9 cellular contexts compared by ENCODE assay signal in genomic region chr14:100246809-100247428, GRCh38. TPM values are rescaled to one million over a fixed set of nuclear protein-coding genes. Genes with fewer than 3 reads are reported as not detected.
DNase-seq lines count a peak whose midpoint lies in the region; ATAC-seq, FAIRE-seq and TF ChIP-seq lines count a peak whose summit lies in the region.
"Had no signal": no experiment of that assay in that cellular context is flagged by ENCODE, and none has a peak within 500 bp of the region (broad histone marks: within the 10 kb centered on the region; RNA-seq: fewer than 3 reads in every experiment).

No MANE protein-coding gene starts in this region.

- H3K4me1 ChIP-seq in hepatocyte (ENCODE audit: insufficient read depth), result peaks cover 37% of the 10 kb centered on the region

- peak; percentile 62 for ATAC-seq in activated naive CD8-positive, alpha-beta T cell treated with anti-CD3 and anti-CD28 coated beads, Interleukin-2, amount 50 U/mL, for 24 hours
- ATAC-seq in stimulated activated memory B cell treated with anti-CD40 and anti-IgM and Interleukin-4, amounts not matched to agents 10 μg/mL and 1 μg/mL and 100 μg/mL, for 72 hours, result no peak
- no peak for ATAC-seq in GM18517 (IDR thresholded peaks at IDR 0.05; ENCODE audit: unreplicated experiment)

- DNase-seq in AML-193 (lab: John Stamatoyannopoulos, UW), result peak; percentile 28 to 58
- DNase-seq in GM19239 (ENCODE audit: insufficient read length, low spot score), result no peak
- DNase-seq in NCI-H345 treated with DMSO at 0.1 percent for 48 hours (lab: John Stamatoyannopoulos, UW; ENCODE audit: unreplicated experiment), result peak; percentile 47
- no peak for DNase-seq in activated naive CD8-positive, alpha-beta T cell treated with anti-CD3 and anti-CD28 coated beads, Interleukin-2, amount 50 U/mL, for 24 hours
- peak; percentile 77 for DNase-seq in hepatocyte (ENCODE audit: low spot score)
- DNase-seq in ecto neural progenitor cell (ENCODE audit: low spot score), result no peak

- peak overlapping the region; percentile 15 for H3K27ac Mint-ChIP-seq in activated naive CD8-positive, alpha-beta T cell treated with anti-CD3 and anti-CD28 coated beads, Interleukin-2, amount 50 U/mL, for 24 hours
- peak overlapping the region; percentile 76 for H3K27ac Mint-ChIP-seq in stimulated activated memory B cell treated with anti-CD40 and anti-IgM and Interleukin-4, amounts not matched to agents 10 μg/mL and 1 μg/mL and 100 μg/mL, for 72 hours

- peak overlapping the region; percentile 28 for H3K4me3 Mint-ChIP-seq in activated naive CD8-positive, alpha-beta T cell treated with anti-CD3 and anti-CD28 coated beads, Interleukin-2, amount 50 U/mL, for 24 hours
- no peak overlapping the region for H3K4me3 Mint-ChIP-seq in stimulated activated memory B cell treated with anti-CD40 and anti-IgM and Interleukin-4, amounts not matched to agents 10 μg/mL and 1 μg/mL and 100 μg/mL, for 72 hours

- peak; percentile 78 for FAIRE-seq in GM19239 (lab: Jason Lieb, UNC)
- FAIRE-seq: islet of Langerhans had no signal

- H3K36me3 Mint-ChIP-seq in activated naive CD8-positive, alpha-beta T cell treated with anti-CD3 and anti-CD28 coated beads, Interleukin-2, amount 50 U/mL, for 24 hours (ENCODE audit: low read depth), result peaks cover 31% of the 10 kb centered on the region
- H3K36me3 Mint-ChIP-seq in stimulated activated memory B cell treated with anti-CD40 and anti-IgM and Interleukin-4, amounts not matched to agents 10 μg/mL and 1 μg/mL and 100 μg/mL, for 72 hours, result peaks cover 16% of the 10 kb centered on the region

- no peak overlapping the region for H3K4me3 ChIP-seq in hepatocyte

- WGBS in hepatocyte (ENCODE audit: low lambda C conversion rate, missing lambda C conversion rate), result 39% methylated on average over 3 of the region's 3 CpGs

- H3K4me2 ChIP-seq in hepatocyte, result peak overlapping the region; percentile 44

- no peak overlapping the region for H3K27ac ChIP-seq in hepatocyte

- no peaks in the 10 kb centered on the region for H3K9me2 ChIP-seq in hepatocyte (replicated peaks; ENCODE audit: insufficient read depth)

- no peaks in the 10 kb centered on the region for H3K27me3 ChIP-seq in hepatocyte

- H3K36me3 ChIP-seq in hepatocyte (replicated peaks; ENCODE audit: insufficient read depth, low read depth), result no peaks in the 10 kb centered on the region

- H3K79me2 ChIP-seq in hepatocyte, result peaks cover 100% of the 10 kb centered on the region

- H3K4me1 Mint-ChIP-seq in activated naive CD8-positive, alpha-beta T cell treated with anti-CD3 and anti-CD28 coated beads, Interleukin-2, amount 50 U/mL, for 24 hours, result peaks cover 82% of the 10 kb centered on the region
- peaks cover 75% of the 10 kb centered on the region for H3K4me1 Mint-ChIP-seq in stimulated activated memory B cell treated with anti-CD40 and anti-IgM and Interleukin-4, amounts not matched to agents 10 μg/mL and 1 μg/mL and 100 μg/mL, for 72 hours

- H2AFZ ChIP-seq in hepatocyte, result no peak overlapping the region

- TF ChIP-seq CTCF in hepatocyte (IDR thresholded peaks at IDR 0.05; ENCODE audit: poor library complexity), result peak; percentile 65

- peaks cover 100% of the 10 kb centered on the region for H4K20me1 ChIP-seq in hepatocyte (ENCODE audit: insufficient read depth, poor library complexity, severe bottlenecking)

- no peaks in the 10 kb centered on the region for H3K9me3 Mint-ChIP-seq in activated naive CD8-positive, alpha-beta T cell treated with anti-CD3 and anti-CD28 coated beads, Interleukin-2, amount 50 U/mL, for 24 hours
- no peaks in the 10 kb centered on the region for H3K9me3 Mint-ChIP-seq in stimulated activated memory B cell treated with anti-CD40 and anti-IgM and Interleukin-4, amounts not matched to agents 10 μg/mL and 1 μg/mL and 100 μg/mL, for 72 hours

- no peaks in the 10 kb centered on the region for H3K27me3 Mint-ChIP-seq in activated naive CD8-positive, alpha-beta T cell treated with anti-CD3 and anti-CD28 coated beads, Interleukin-2, amount 50 U/mL, for 24 hours
- H3K27me3 Mint-ChIP-seq in stimulated activated memory B cell treated with anti-CD40 and anti-IgM and Interleukin-4, amounts not matched to agents 10 μg/mL and 1 μg/mL and 100 μg/mL, for 72 hours, result no peaks in the 10 kb centered on the region

- H3K9me3 ChIP-seq in hepatocyte (ENCODE audit: low read depth), result no peaks in the 10 kb centered on the region

RNA-seq across cellular contexts. Expression of gene YY1, which starts 8.0 kb away (rescaled TPM):
- total RNA-seq in hepatocyte, result 52.6 and 58.5 TPM in 2 replicates
- 27.3 and 32.6 TPM in 2 replicates for polyA plus RNA-seq in hepatocyte

RNA-seq across cellular contexts. Expression of gene SLC25A29, which starts 59.3 kb away (rescaled TPM):
- 88.7 and 90.1 TPM in 2 replicates for total RNA-seq in hepatocyte
- polyA plus RNA-seq in hepatocyte, result 73.1 and 106 TPM in 2 replicates

Comparison
In these comparisons a context has a peak if more than half of its experiments do, and no peak if none do; other contexts are left out.
1. DNase-seq: peak in AML-193 (2 of 2), NCI-H345 treated with DMSO at 0.1 percent for 48 hours (single experiment) and hepatocyte (single experiment); none in GM19239 (single experiment), activated naive CD8-positive, alpha-beta T cell treated with anti-CD3 and anti-CD28 coated beads, Interleukin-2, amount 50 U/mL, for 24 hours (single experiment) and ecto neural progenitor cell (single experiment).